ENCODE assay signal across 15 cellular contexts in the genomic region with DNA sequence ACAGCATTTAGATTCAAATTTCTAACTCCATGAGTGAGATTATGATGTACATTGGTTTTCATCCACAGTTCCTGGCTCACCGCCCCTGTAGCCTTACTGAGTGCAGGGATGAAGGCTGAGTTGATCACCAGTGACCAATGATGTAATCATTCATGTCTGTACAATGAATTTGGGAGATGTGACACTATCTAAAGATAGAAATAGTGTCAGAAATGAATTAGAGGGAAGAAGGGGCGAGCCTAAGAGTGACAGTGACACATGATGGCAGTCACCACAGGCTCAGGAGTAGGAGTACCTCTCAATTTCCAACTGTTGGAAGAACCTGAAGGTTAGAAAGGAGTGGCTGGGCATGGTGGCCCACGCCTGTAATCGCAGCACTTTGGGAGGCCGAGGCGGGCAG.
"Had no signal": no experiment of that assay in that cellular context is flagged by ENCODE, and none has a peak within 500 bp of the region (broad histone marks: within the 10 kb centered on the region; RNA-seq: fewer than 3 reads in every experiment).

No MANE protein-coding gene starts in this region.

- H3K9me3 ChIP-seq: ovary, psoas muscle, testis, upper lobe of left lung had no signal

- H3K36me3 ChIP-seq: ovary had no signal

- FAIRE-seq: small intestine had no signal

- H3K4me3 ChIP-seq: ovary, psoas muscle, testis, upper lobe of left lung had no signal

- H3K27me3 ChIP-seq: ovary, testis, upper lobe of left lung had no signal

- H3K27ac ChIP-seq: ovary, psoas muscle, testis, upper lobe of left lung, WERI-Rb-1 had no signal

- DNase-seq: activated CD4-positive, alpha-beta T cell treated with anti-CD3 and anti-CD28 coated beads for 1 hour; activated CD8-positive, alpha-beta memory T cell treated with anti-CD3 and anti-CD28 coated beads for 24 hours; activated CD8-positive, alpha-beta memory T cell treated with anti-CD3 and anti-CD28 coated beads, Interleukin-2, amount 50 U/mL, for 48 hours; activated naive CD4-positive, alpha-beta T cell treated with anti-CD3 and anti-CD28 coated beads, Interleukin-2, amount 10 ng/mL, durations not matched to agents 7 days and 5 days; dermis blood vessel endothelial cell; effector memory CD4-positive, alpha-beta T cell; ovary; psoas muscle; right cardiac atrium; small intestine; stimulated activated CD4-positive, alpha-beta T cell treated with anti-CD3 and anti-CD28 coated beads, Interleukin-15, amount 100 ng/mL, for 24 hours; stimulated activated CD4-positive, alpha-beta T cell treated with anti-CD3 and anti-CD28 coated beads, Interleukin-2, amount 100 ng/mL, for 48 hours; testis; WERI-Rb-1 had no signal

- H3K27ac Mint-ChIP-seq: activated naive CD4-positive, alpha-beta T cell treated with anti-CD3 and anti-CD28 coated beads, Interleukin-2, amount 10 ng/mL, durations not matched to agents 7 days and 5 days had no signal

- H3K9me3 Mint-ChIP-seq: activated naive CD4-positive, alpha-beta T cell treated with anti-CD3 and anti-CD28 coated beads, Interleukin-2, amount 10 ng/mL, durations not matched to agents 7 days and 5 days had no signal

- H3K27me3 Mint-ChIP-seq: activated naive CD4-positive, alpha-beta T cell treated with anti-CD3 and anti-CD28 coated beads, Interleukin-2, amount 10 ng/mL, durations not matched to agents 7 days and 5 days had no signal

- ATAC-seq: psoas muscle, right cardiac atrium had no signal
